In genomic region chr1:200409203-200409760, GRCh38 we compare ENCODE assay signal across 1 cellular context.
A peak's percentile ranks its signal among the peaks of the same experiment; 100 is the strongest.
TF ChIP-seq lines count a peak whose summit lies in the region.

No MANE protein-coding gene starts in this region.

TF ChIP-seq in K562, 482 proteins besides CTCF, POLR2A, EP300 and RAD21 (continued from another document):
- TF ChIP-seq ZBTB43 (CRISPR knock-in tag; IDR thresholded peaks at IDR 0.05) = no peak
- no peak for TF ChIP-seq SP2 (IDR thresholded peaks at IDR 0.05; ENCODE audit: extremely low read depth, low read depth, low read length, poor library complexity, severe bottlenecking)
- no peak for TF ChIP-seq ADNP (tag; IDR thresholded peaks at IDR 0.05)
- TF ChIP-seq POU5F1 (IDR thresholded peaks at IDR 0.05; ENCODE audit: borderline replicate concordance, low read depth, low read length, partially characterized antibody) = no peak
- TF ChIP-seq ZKSCAN1 (IDR thresholded peaks at IDR 0.05; ENCODE audit: low read depth, low read length) = 0 out of 2 replicates have a peak, but pooled peaks have one; percentile 14
- TF ChIP-seq NFE2 (IDR thresholded peaks at IDR 0.05; ENCODE audit: low read depth) = no peak
- TF ChIP-seq OTX1 (CRISPR knock-in tag; IDR thresholded peaks at IDR 0.05) = no peak
- no peak for TF ChIP-seq HNRNPH1 (optimal IDR thresholded peaks at IDR 0.05; ENCODE audit: low read depth, low read length)
- no peak for TF ChIP-seq WHSC1 (IDR thresholded peaks at IDR 0.05; ENCODE audit: low read length)
- TF ChIP-seq ETS1 (conservative IDR thresholded peaks at IDR 0.05; ENCODE audit: control insufficient read depth, low read depth, low read length) = no peak
- TF ChIP-seq SMARCB1 (IDR thresholded peaks at IDR 0.05; ENCODE audit: insufficient read length, low read depth) = no peak
- no peak for TF ChIP-seq PHB (CRISPR knock-in tag; IDR thresholded peaks at IDR 0.05)
- no peak for TF ChIP-seq E2F3 (CRISPR knock-in tag; IDR thresholded peaks at IDR 0.05)
- no peak for TF ChIP-seq ZNF263 (CRISPR knock-in tag; IDR thresholded peaks at IDR 0.05; ENCODE audit: borderline replicate concordance)
- no peak for TF ChIP-seq PRMT5 (CRISPR knock-in tag; IDR thresholded peaks at IDR 0.05)
- TF ChIP-seq LCOR (CRISPR knock-in tag; IDR thresholded peaks at IDR 0.05) = no peak
